1 cellular context compared by ENCODE assay signal in genomic region chr7:134355925-134356324, GRCh38.
TF ChIP-seq lines count a peak whose summit lies in the region.

No MANE protein-coding gene starts in this region.

TF ChIP-seq in HepG2, 621 proteins besides CTCF, POLR2A, EP300 and RAD21 (continued from another document and continues in another):
- TF ChIP-seq, protein P1, sequence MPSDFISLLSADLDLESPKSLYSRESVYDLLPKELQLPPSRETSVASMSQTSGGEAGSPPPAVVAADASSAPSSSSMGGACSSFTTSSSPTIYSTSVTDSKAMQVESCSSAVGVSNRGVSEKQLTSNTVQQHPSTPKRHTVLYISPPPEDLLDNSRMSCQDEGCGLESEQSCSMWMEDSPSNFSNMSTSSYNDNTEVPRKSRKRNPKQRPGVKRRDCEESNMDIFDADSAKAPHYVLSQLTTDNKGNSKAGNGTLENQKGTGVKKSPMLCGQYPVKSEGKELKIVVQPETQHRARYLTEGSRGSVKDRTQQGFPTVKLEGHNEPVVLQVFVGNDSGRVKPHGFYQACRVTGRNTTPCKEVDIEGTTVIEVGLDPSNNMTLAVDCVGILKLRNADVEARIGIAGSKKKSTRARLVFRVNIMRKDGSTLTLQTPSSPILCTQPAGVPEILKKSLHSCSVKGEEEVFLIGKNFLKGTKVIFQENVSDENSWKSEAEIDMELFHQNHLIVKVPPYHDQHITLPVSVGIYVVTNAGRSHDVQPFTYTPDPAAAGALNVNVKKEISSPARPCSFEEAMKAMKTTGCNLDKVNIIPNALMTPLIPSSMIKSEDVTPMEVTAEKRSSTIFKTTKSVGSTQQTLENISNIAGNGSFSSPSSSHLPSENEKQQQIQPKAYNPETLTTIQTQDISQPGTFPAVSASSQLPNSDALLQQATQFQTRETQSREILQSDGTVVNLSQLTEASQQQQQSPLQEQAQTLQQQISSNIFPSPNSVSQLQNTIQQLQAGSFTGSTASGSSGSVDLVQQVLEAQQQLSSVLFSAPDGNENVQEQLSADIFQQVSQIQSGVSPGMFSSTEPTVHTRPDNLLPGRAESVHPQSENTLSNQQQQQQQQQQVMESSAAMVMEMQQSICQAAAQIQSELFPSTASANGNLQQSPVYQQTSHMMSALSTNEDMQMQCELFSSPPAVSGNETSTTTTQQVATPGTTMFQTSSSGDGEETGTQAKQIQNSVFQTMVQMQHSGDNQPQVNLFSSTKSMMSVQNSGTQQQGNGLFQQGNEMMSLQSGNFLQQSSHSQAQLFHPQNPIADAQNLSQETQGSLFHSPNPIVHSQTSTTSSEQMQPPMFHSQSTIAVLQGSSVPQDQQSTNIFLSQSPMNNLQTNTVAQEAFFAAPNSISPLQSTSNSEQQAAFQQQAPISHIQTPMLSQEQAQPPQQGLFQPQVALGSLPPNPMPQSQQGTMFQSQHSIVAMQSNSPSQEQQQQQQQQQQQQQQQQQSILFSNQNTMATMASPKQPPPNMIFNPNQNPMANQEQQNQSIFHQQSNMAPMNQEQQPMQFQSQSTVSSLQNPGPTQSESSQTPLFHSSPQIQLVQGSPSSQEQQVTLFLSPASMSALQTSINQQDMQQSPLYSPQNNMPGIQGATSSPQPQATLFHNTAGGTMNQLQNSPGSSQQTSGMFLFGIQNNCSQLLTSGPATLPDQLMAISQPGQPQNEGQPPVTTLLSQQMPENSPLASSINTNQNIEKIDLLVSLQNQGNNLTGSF (CRISPR knock-in tag; IDR thresholded peaks at IDR 0.05), result no peak
- TF ChIP-seq FOXO1 (CRISPR knock-in tag; IDR thresholded peaks at IDR 0.05) (0 out of 2 replicates have a peak, but pooled peaks have one; percentile 39), ZNF329 (CRISPR knock-in tag; IDR thresholded peaks at IDR 0.05; ENCODE audit: low read depth) (no peak), ZNF644 (CRISPR knock-in tag; IDR thresholded peaks at IDR 0.05; ENCODE audit: low read depth) (0 out of 2 replicates have a peak, but pooled peaks have one; percentile 26), HDAC1 (CRISPR knock-in tag; IDR thresholded peaks at IDR 0.05) (0 out of 2 replicates have a peak, but pooled peaks have one; percentile 19), KDM4B (CRISPR knock-in tag; IDR thresholded peaks at IDR 0.05) (no peak), PAX8 (CRISPR knock-in tag; IDR thresholded peaks at IDR 0.05; ENCODE audit: borderline replicate concordance) (no peak), SSRP1 (CRISPR knock-in tag; IDR thresholded peaks at IDR 0.05) (0 out of 2 replicates have a peak, but pooled peaks have one; percentile 64), ZNF615 (CRISPR knock-in tag; IDR thresholded peaks at IDR 0.05; ENCODE audit: borderline replicate concordance) (no peak), SAFB2 (CRISPR knock-in tag; IDR thresholded peaks at IDR 0.05; ENCODE audit: borderline replicate concordance, low read depth) (no peak), ARID2 (CRISPR knock-in tag; IDR thresholded peaks at IDR 0.05; ENCODE audit: borderline replicate concordance) (no peak), ZNF816 (CRISPR knock-in tag; IDR thresholded peaks at IDR 0.05; ENCODE audit: borderline replicate concordance) (no peak), FLYWCH1 (CRISPR knock-in tag; IDR thresholded peaks at IDR 0.05) (no peak), ELF3 (CRISPR knock-in tag; IDR thresholded peaks at IDR 0.05) (peak; percentile 27; the same call in 1 of the 2 replicates), ZNF878 (CRISPR knock-in tag; IDR thresholded peaks at IDR 0.05) (no peak), HNF4G (IDR thresholded peaks at IDR 0.05; ENCODE audit: borderline replicate concordance, low read depth, low read length) (no peak), HNF4G (CRISPR knock-in tag; IDR thresholded peaks at IDR 0.05; ENCODE audit: borderline replicate concordance, low read depth) (0 out of 2 replicates have a peak, but pooled peaks have one; percentile 31), PHF20 (CRISPR knock-in tag; IDR thresholded peaks at IDR 0.05) (no peak), MBNL3 (CRISPR knock-in tag; conservative IDR thresholded peaks at IDR 0.05) (no peak), FOXA3 (CRISPR knock-in tag; IDR thresholded peaks at IDR 0.05) (peak; percentile 30; the same call in 1 of the 2 replicates), HNRNPK (IDR thresholded peaks at IDR 0.05; ENCODE audit: low read depth, low read length, poor library complexity, severe bottlenecking) (no peak), ZNF776 (CRISPR knock-in tag; IDR thresholded peaks at IDR 0.05) (no peak), ZBTB46 (CRISPR knock-in tag; IDR thresholded peaks at IDR 0.05; ENCODE audit: borderline replicate concordance) (no peak), RFXAP (CRISPR knock-in tag; IDR thresholded peaks at IDR 0.05; ENCODE audit: borderline replicate concordance) (no peak), ASH2L (IDR thresholded peaks at IDR 0.05; ENCODE audit: insufficient read length, low read depth, low read length) (no peak), ZSCAN9 (CRISPR knock-in tag; IDR thresholded peaks at IDR 0.05; ENCODE audit: borderline replicate concordance) (no peak), ZFP1 (CRISPR knock-in tag; IDR thresholded peaks at IDR 0.05) (no peak), ZNF275 (CRISPR knock-in tag; IDR thresholded peaks at IDR 0.05; ENCODE audit: borderline replicate concordance) (no peak), SNRNP70 (IDR thresholded peaks at IDR 0.05; ENCODE audit: low read depth, low read length) (no peak), U2AF2 (IDR thresholded peaks at IDR 0.05; ENCODE audit: low read depth, low read length) (no peak), LBX2 (CRISPR knock-in tag; IDR thresholded peaks at IDR 0.05; ENCODE audit: borderline replicate concordance) (no peak), SMC3 (IDR thresholded peaks at IDR 0.05; ENCODE audit: low read length) (no peak), REXO4 (CRISPR knock-in tag; IDR thresholded peaks at IDR 0.05; ENCODE audit: borderline replicate concordance) (no peak), ZNF790 (CRISPR knock-in tag; IDR thresholded peaks at IDR 0.05; ENCODE audit: borderline replicate concordance) (no peak), TBX3 (IDR thresholded peaks at IDR 0.05; ENCODE audit: borderline replicate concordance) (no peak), SIN3B (IDR thresholded peaks at IDR 0.05; ENCODE audit: low read length) (no peak), SIN3A (IDR thresholded peaks at IDR 0.05; ENCODE audit: borderline replicate concordance, low read depth, low read length) (no peak), REL (CRISPR knock-in tag; conservative IDR thresholded peaks at IDR 0.05) (no peak), ZNF530 (CRISPR knock-in tag; IDR thresholded peaks at IDR 0.05; ENCODE audit: low read depth) (no peak)
- TF ChIP-seq, protein P2, sequence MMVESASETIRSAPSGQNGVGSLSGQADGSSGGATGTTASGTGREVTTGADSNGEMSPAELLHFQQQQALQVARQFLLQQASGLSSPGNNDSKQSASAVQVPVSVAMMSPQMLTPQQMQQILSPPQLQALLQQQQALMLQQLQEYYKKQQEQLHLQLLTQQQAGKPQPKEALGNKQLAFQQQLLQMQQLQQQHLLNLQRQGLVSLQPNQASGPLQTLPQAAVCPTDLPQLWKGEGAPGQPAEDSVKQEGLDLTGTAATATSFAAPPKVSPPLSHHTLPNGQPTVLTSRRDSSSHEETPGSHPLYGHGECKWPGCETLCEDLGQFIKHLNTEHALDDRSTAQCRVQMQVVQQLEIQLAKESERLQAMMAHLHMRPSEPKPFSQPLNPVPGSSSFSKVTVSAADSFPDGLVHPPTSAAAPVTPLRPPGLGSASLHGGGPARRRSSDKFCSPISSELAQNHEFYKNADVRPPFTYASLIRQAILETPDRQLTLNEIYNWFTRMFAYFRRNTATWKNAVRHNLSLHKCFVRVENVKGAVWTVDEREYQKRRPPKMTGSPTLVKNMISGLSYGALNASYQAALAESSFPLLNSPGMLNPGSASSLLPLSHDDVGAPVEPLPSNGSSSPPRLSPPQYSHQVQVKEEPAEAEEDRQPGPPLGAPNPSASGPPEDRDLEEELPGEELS (CRISPR knock-in tag; IDR thresholded peaks at IDR 0.05), result peak; percentile 62; the same call in 1 of the 2 replicates
- TF ChIP-seq, protein P3, sequence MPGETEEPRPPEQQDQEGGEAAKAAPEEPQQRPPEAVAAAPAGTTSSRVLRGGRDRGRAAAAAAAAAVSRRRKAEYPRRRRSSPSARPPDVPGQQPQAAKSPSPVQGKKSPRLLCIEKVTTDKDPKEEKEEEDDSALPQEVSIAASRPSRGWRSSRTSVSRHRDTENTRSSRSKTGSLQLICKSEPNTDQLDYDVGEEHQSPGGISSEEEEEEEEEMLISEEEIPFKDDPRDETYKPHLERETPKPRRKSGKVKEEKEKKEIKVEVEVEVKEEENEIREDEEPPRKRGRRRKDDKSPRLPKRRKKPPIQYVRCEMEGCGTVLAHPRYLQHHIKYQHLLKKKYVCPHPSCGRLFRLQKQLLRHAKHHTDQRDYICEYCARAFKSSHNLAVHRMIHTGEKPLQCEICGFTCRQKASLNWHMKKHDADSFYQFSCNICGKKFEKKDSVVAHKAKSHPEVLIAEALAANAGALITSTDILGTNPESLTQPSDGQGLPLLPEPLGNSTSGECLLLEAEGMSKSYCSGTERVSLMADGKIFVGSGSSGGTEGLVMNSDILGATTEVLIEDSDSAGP (CRISPR knock-in tag; IDR thresholded peaks at IDR 0.05; ENCODE audit: borderline replicate concordance), result no peak
- TF ChIP-seq, protein P4, sequence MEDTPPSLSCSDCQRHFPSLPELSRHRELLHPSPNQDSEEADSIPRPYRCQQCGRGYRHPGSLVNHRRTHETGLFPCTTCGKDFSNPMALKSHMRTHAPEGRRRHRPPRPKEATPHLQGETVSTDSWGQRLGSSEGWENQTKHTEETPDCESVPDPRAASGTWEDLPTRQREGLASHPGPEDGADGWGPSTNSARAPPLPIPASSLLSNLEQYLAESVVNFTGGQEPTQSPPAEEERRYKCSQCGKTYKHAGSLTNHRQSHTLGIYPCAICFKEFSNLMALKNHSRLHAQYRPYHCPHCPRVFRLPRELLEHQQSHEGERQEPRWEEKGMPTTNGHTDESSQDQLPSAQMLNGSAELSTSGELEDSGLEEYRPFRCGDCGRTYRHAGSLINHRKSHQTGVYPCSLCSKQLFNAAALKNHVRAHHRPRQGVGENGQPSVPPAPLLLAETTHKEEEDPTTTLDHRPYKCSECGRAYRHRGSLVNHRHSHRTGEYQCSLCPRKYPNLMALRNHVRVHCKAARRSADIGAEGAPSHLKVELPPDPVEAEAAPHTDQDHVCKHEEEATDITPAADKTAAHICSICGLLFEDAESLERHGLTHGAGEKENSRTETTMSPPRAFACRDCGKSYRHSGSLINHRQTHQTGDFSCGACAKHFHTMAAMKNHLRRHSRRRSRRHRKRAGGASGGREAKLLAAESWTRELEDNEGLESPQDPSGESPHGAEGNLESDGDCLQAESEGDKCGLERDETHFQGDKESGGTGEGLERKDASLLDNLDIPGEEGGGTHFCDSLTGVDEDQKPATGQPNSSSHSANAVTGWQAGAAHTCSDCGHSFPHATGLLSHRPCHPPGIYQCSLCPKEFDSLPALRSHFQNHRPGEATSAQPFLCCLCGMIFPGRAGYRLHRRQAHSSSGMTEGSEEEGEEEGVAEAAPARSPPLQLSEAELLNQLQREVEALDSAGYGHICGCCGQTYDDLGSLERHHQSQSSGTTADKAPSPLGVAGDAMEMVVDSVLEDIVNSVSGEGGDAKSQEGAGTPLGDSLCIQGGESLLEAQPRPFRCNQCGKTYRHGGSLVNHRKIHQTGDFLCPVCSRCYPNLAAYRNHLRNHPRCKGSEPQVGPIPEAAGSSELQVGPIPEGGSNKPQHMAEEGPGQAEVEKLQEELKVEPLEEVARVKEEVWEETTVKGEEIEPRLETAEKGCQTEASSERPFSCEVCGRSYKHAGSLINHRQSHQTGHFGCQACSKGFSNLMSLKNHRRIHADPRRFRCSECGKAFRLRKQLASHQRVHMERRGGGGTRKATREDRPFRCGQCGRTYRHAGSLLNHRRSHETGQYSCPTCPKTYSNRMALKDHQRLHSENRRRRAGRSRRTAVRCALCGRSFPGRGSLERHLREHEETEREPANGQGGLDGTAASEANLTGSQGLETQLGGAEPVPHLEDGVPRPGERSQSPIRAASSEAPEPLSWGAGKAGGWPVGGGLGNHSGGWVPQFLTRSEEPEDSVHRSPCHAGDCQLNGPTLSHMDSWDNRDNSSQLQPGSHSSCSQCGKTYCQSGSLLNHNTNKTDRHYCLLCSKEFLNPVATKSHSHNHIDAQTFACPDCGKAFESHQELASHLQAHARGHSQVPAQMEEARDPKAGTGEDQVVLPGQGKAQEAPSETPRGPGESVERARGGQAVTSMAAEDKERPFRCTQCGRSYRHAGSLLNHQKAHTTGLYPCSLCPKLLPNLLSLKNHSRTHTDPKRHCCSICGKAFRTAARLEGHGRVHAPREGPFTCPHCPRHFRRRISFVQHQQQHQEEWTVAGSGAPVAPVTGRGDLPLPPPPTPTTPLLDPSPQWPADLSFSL (CRISPR knock-in tag; IDR thresholded peaks at IDR 0.05), result peak; percentile 91
